In the genomic region with DNA sequence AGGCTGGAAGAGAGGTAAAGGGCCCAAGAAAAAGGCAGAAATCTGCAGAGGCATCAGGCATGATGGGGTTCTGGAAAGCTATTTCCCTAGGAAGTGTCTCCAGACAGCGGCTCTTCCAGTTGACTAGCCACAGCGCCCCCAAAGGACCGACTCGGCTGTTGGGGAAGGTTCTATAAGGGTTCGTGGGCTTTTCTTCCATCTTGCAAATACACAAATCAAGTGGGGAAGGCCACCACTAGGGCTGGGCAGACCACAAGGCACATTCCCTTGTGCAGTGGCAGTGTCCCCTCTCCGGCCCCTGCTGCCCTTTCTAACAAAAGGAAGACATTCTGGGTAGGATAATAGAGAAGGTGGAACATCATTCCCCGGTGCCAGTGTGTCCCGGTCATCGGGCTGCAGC, we compare ENCODE assay signal across 14 cellular contexts.
"Had no signal": no experiment of that assay in that cellular context is flagged by ENCODE, and none has a peak within 500 bp of the region (broad histone marks: within the 10 kb centered on the region; RNA-seq: fewer than 3 reads in every experiment).

No MANE protein-coding gene starts in this region.

- H3K9me3 ChIP-seq: breast epithelium, esophagus squamous epithelium, left lung had no signal

- DNase-seq: activated CD4-positive, alpha-beta T cell treated with anti-CD3 and anti-CD28 coated beads, Interleukin-2, amount 50 U/mL, for 1 hour; activated CD8-positive, alpha-beta memory T cell treated with anti-CD3 and anti-CD28 coated beads, Interleukin-2, amount 10 ng/mL, durations not matched to agents 7 days and 5 days; activated gamma-delta T cell; activated naive CD8-positive, alpha-beta T cell treated with anti-CD3 and anti-CD28 coated beads for 36 hours; activated T-cell treated with anti-CD3 and anti-CD28 coated beads, Interleukin-2, amount 50 U/mL, for 24 hours; esophagus squamous epithelium; foreskin keratinocyte; left lung; mesendoderm; small intestine; T-helper 2 cell; trophoblast cell had no signal

- H3K4me3 Mint-ChIP-seq: activated CD8-positive, alpha-beta memory T cell treated with anti-CD3 and anti-CD28 coated beads, Interleukin-2, amount 10 ng/mL, durations not matched to agents 7 days and 5 days; activated naive CD8-positive, alpha-beta T cell treated with anti-CD3 and anti-CD28 coated beads for 36 hours; activated T-cell treated with anti-CD3 and anti-CD28 coated beads, Interleukin-2, amount 50 U/mL, for 24 hours had no signal

- H3K36me3 ChIP-seq: breast epithelium had no signal

- H3K27ac Mint-ChIP-seq: activated CD8-positive, alpha-beta memory T cell treated with anti-CD3 and anti-CD28 coated beads, Interleukin-2, amount 10 ng/mL, durations not matched to agents 7 days and 5 days; activated naive CD8-positive, alpha-beta T cell treated with anti-CD3 and anti-CD28 coated beads for 36 hours; activated T-cell treated with anti-CD3 and anti-CD28 coated beads, Interleukin-2, amount 50 U/mL, for 24 hours had no signal

- H3K27ac ChIP-seq: breast epithelium, esophagus squamous epithelium, foreskin keratinocyte, left lung had no signal

- H3K9me3 Mint-ChIP-seq: activated naive CD8-positive, alpha-beta T cell treated with anti-CD3 and anti-CD28 coated beads for 36 hours; activated T-cell treated with anti-CD3 and anti-CD28 coated beads, Interleukin-2, amount 50 U/mL, for 24 hours had no signal

- H3K4me1 ChIP-seq: breast epithelium, foreskin keratinocyte had no signal

- H3K27me3 Mint-ChIP-seq: activated CD8-positive, alpha-beta memory T cell treated with anti-CD3 and anti-CD28 coated beads, Interleukin-2, amount 10 ng/mL, durations not matched to agents 7 days and 5 days; activated naive CD8-positive, alpha-beta T cell treated with anti-CD3 and anti-CD28 coated beads for 36 hours had no signal

- H3K27me3 ChIP-seq: foreskin keratinocyte had no signal

- H3K4me3 ChIP-seq: breast epithelium, esophagus squamous epithelium, left lung had no signal

- ATAC-seq: activated CD8-positive, alpha-beta memory T cell treated with anti-CD3 and anti-CD28 coated beads, Interleukin-2, amount 10 ng/mL, durations not matched to agents 7 days and 5 days; foreskin keratinocyte; left lung; right cardiac atrium had no signal
